In the genomic region with DNA sequence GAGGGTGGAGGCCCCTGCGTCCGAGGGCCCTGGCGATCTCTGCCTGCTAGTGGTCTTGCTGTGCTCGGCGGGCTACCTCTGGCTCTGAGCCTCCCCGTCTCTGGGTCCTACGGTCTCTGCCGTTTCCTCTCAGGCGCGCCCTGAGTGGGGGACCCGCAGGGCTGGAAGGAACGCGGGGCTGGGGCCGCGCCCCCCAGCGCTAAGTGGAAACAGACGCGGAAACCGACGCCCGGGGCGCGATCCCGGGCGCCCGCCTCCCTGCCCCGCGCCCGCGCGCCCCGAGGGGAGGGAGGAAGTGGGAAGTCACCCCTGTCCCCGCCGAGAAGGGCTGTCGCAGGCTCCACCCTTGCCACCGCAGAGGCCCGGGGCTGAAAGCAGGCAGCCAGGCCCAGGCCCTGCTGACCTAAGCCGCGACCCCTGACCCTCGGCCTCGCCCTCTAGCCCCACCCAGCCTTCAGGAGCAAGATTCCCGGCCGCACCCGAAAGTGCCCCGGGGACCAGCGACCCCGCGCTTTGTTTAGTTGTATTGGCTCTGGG, we compare ENCODE assay signal across 8 cellular contexts. TPM values are rescaled to one million over a fixed set of nuclear protein-coding genes. Genes with fewer than 3 reads are reported as not detected.
DNase-seq lines count a peak whose midpoint lies in the region; ATAC-seq and TF ChIP-seq lines count a peak whose summit lies in the region.

No MANE protein-coding gene starts in this region.

- H3K36me3 ChIP-seq in heart left ventricle (peaks cover 0 to 7% (median 0%) of the 10 kb centered on the region in 9 donors), spleen (peaks cover 0 to 4% (median 0%) of the 10 kb centered on the region in 6 donors)

- H3K4me3 ChIP-seq in heart left ventricle (peak overlapping the region; percentile 45 to 85 (median 70)), spleen (peak overlapping the region; percentile 30 to 95 (median 51))

- H3K9me3 ChIP-seq in heart left ventricle (no peaks in the 10 kb centered on the region), spleen (no peaks in the 10 kb centered on the region)

- ATAC-seq in heart left ventricle (no peak), HG02970 (IDR thresholded peaks at IDR 0.05; ENCODE audit: low FRiP score, unreplicated experiment) (no peak)

- intact Hi-C loops in heart left ventricle (cut with DNase I) = loop anchor here in 5 of 10 donors (5.0 to 10.0 kb wide), 3 partner anchors 40 to 115 kb away; partner anchors contain the start of gene MTA1 (in 1 of the 5)
- intact Hi-C loops in spleen (cut with DNase I; ENCODE audit: low total_unique reads) = loop anchor here (5.0 kb wide), 1 partner anchor 115 kb away; no protein-coding TSS in a partner anchor

- TF ChIP-seq CTCF in heart left ventricle (IDR thresholded peaks at IDR 0.05) (no peak), spleen (IDR thresholded peaks at IDR 0.05 in 8 of 11, conservative IDR thresholded peaks at IDR 0.05 in 3 of 11) (no peak)

- H3K27ac ChIP-seq in heart left ventricle = peak overlapping the region; percentile 82 to 100 (median 96)
- H3K27ac ChIP-seq in spleen = peak overlapping the region; percentile 64 to 95 (median 88)

- H3K27me3 ChIP-seq in heart left ventricle (no peaks in the 10 kb centered on the region), spleen (replicated peaks in 1 of 7) (peaks cover 0 to 36% (median 3%) of the 10 kb centered on the region in 7 donors)

- 10 to 23% (median 18%) methylated on average over 21 to 48 of the region's 48 CpGs for WGBS in heart left ventricle, 4 donors
- WGBS in spleen, 5 donors = 0 to 3% (median 2%) methylated on average over 26 to 48 of the region's 48 CpGs

- peak; percentile 32 for DNase-seq in NCI-H2227 (lab: John Stamatoyannopoulos, UW; ENCODE audit: unreplicated experiment)
- DNase-seq in NCI-H2227 treated with DMSO at 0.1 percent for 48 hours (lab: John Stamatoyannopoulos, UW) = no peak
- peak; percentile 83 for DNase-seq in activated CD8-positive, alpha-beta memory T cell treated with anti-CD3 and anti-CD28 coated beads for 24 hours
- DNase-seq in heart left ventricle = peak in 4 of 5 donors; percentile 68 to 85 (median 72)
- DNase-seq in spleen = peak; percentile 95
- DNase-seq in NCI-H187 treated with DMSO at 0.1 percent for 48 hours (lab: John Stamatoyannopoulos, UW) = no peak
- no peak for DNase-seq in medulla oblongata (ENCODE audit: extremely low spot score)

- no peak for TF ChIP-seq POLR2A in heart left ventricle (IDR thresholded peaks at IDR 0.05)
- no peak for TF ChIP-seq POLR2A in spleen (IDR thresholded peaks at IDR 0.05)

- peaks cover 25 to 93% (median 79%) of the 10 kb centered on the region in 12 donors for H3K4me1 ChIP-seq in heart left ventricle
- peaks cover 42 to 91% (median 88%) of the 10 kb centered on the region in 6 donors for H3K4me1 ChIP-seq in spleen

RNA-seq across cellular contexts. Expression of gene CRIP1, which starts 0.8 kb away (rescaled TPM):
- total RNA-seq in heart left ventricle (100 to 1,000 TPM in 1 of 9 donors, 10 to 100 TPM in 8; 12.1 to 195 (median 56.9) TPM), spleen (10 to 100 TPM; 20.5 to 82.8 (median 62.8) TPM)
- polyA plus RNA-seq in heart left ventricle (100 to 1,000 TPM in 1 of 2 donors, 10 to 100 TPM in 1; 81.1 to 109 TPM), spleen (100 to 1,000 TPM; 163 to 349 (median 192) TPM)

RNA-seq across cellular contexts. Expression of gene TEDC1, which starts 3.5 kb away (rescaled TPM):
- total RNA-seq in heart left ventricle = 10 to 100 TPM in 1 of 9 donors, 1 to 10 TPM in 7, under 1 TPM in 1; 0.94 to 12.4 (median 3.2) TPM
- 1 to 10 TPM; 4.8 to 6.7 TPM for polyA plus RNA-seq in heart left ventricle
- total RNA-seq in spleen = 10 to 100 TPM in 4 of 7 donors, 1 to 10 TPM in 3; 5.3 to 17.7 (median 10.8) TPM
- 10 to 100 TPM; 18.4 to 31.5 (median 27.1) TPM for polyA plus RNA-seq in spleen

RNA-seq across cellular contexts. Expression of gene CRIP2, which starts 12.9 kb away (rescaled TPM):
- 1,000 to 10,000 TPM in 2 of 9 donors, 100 to 1,000 TPM in 7; 695 to 1,715 (median 851) TPM for total RNA-seq in heart left ventricle
- 1,000 to 10,000 TPM in 1 of 2 donors, 100 to 1,000 TPM in 1; 829 to 1,402 TPM for polyA plus RNA-seq in heart left ventricle
- total RNA-seq in spleen = 100 to 1,000 TPM in 4 of 7 donors, 10 to 100 TPM in 3; 68.6 to 138 (median 100) TPM
- 100 to 1,000 TPM in 2 of 3 donors, 10 to 100 TPM in 1; 97.7 to 181 (median 123) TPM for polyA plus RNA-seq in spleen

RNA-seq across cellular contexts. Expression of gene TMEM121, which starts 38.9 kb away (rescaled TPM):
- total RNA-seq in heart left ventricle (1 to 10 TPM; 1.0 to 4.4 (median 2.0) TPM), spleen (10 to 100 TPM in 1 of 7 donors, 1 to 10 TPM in 6; 3.4 to 10.4 (median 4.6) TPM)
- polyA plus RNA-seq in heart left ventricle (1 to 10 TPM; 1.1 to 1.5 TPM), spleen (1 to 10 TPM; 3.3 to 6.0 (median 3.6) TPM)

Comparison
In these comparisons a context has a peak if more than half of its experiments do, and no peak if none do; other contexts are left out.
1. DNase-seq: peak in NCI-H2227 (single experiment), activated CD8-positive, alpha-beta memory T cell treated with anti-CD3 and anti-CD28 coated beads for 24 hours (single experiment), heart left ventricle (4 of 5) and spleen (single experiment); none in NCI-H2227 treated with DMSO at 0.1 percent for 48 hours (single experiment), NCI-H187 treated with DMSO at 0.1 percent for 48 hours (single experiment) and medulla oblongata (single experiment).
2. RNA of gene CRIP2, which starts 12.9 kb away (total RNA-seq): 695 to 1,715 TPM in heart left ventricle; 68.6 to 138 TPM in spleen; every median in the first group is over 4 times any median in the second.